9 cellular contexts compared by ENCODE assay signal in genomic region chr11:12200359-12201015, GRCh38.
DNase-seq lines count a peak whose midpoint lies in the region; ATAC-seq and TF ChIP-seq lines count a peak whose summit lies in the region.
"Had no signal": no experiment of that assay in that cellular context is flagged by ENCODE, and none has a peak within 500 bp of the region (broad histone marks: within the 10 kb centered on the region; RNA-seq: fewer than 3 reads in every experiment).

No MANE protein-coding gene starts in this region.

- POLR2A ChIA-PET in A673 (lab: Charles Lee; ENCODE audit: low non-redundant PET) = no interaction called here

- H3K9me3 ChIP-seq in breast epithelium (no peaks in the 10 kb centered on the region), A673 (ENCODE audit: low read depth, low read length, poor library complexity, severe bottlenecking) (no peaks in the 10 kb centered on the region), Peyer's patch (no peaks in the 10 kb centered on the region)

- H3K4me1 ChIP-seq in breast epithelium = peaks cover 0 to 6% of the 10 kb centered on the region in 2 donors
- H3K4me1 ChIP-seq in A673 (ENCODE audit: insufficient read depth, low read length, poor library complexity, severe bottlenecking) = no peaks in the 10 kb centered on the region
- H3K4me1 ChIP-seq in Peyer's patch = peaks cover 0 to 31% (median 0%) of the 10 kb centered on the region in 4 donors

- H3K4me3 ChIP-seq in breast epithelium = no peak overlapping the region
- no peak overlapping the region for H3K4me3 ChIP-seq in A673 (ENCODE audit: low read depth, low read length, poor library complexity, severe bottlenecking)
- H3K4me3 ChIP-seq in Peyer's patch = no peak overlapping the region
- H3K4me3 ChIP-seq: SK-N-MC had no signal

- H3K36me3 ChIP-seq in breast epithelium (no peaks in the 10 kb centered on the region), A673 (ENCODE audit: insufficient read depth, low read length, poor library complexity, severe bottlenecking) (no peaks in the 10 kb centered on the region), Peyer's patch (peaks cover 0 to 11% (median 0%) of the 10 kb centered on the region in 3 donors)

- TF ChIP-seq POLR2A in breast epithelium (IDR thresholded peaks at IDR 0.05) = no peak
- TF ChIP-seq POLR2A in Peyer's patch (IDR thresholded peaks at IDR 0.05) = no peak

- intact Hi-C loops in breast epithelium (cut with DNase I; ENCODE audit: low total_unique reads) (no loop called here), A673 (cut with micrococcal nuclease; ENCODE audit: unreplicated experiment) (no loop called here)

- DNase-seq in AG09319 (ENCODE audit: extremely low read depth, low read depth) = peak; percentile 78
- DNase-seq in HT1080 (ENCODE audit: low read depth) = peak; percentile 86
- peak in 1 of 2 donors; percentile 56 for DNase-seq in breast epithelium (ENCODE audit: low spot score in 2 of 2)
- DNase-seq in lung microvascular endothelial cell (ENCODE audit: low read depth in 2 of 2) = peak; percentile 68 to 82
- no peak for DNase-seq in putamen (ENCODE audit: low spot score)
- no peak for DNase-seq in A673 (ENCODE audit: low spot score)
- no peak for DNase-seq in Peyer's patch

- TF ChIP-seq CTCF in AG09319 (IDR thresholded peaks at IDR 0.05; ENCODE audit: low read depth, low read length) (no peak), breast epithelium (IDR thresholded peaks at IDR 0.05) (no peak), A673 (conservative IDR thresholded peaks at IDR 0.05; ENCODE audit: low read depth, low read length) (no peak), Peyer's patch (IDR thresholded peaks at IDR 0.05) (no peak)

- CTCF ChIA-PET in A673 (lab: Charles Lee) = no interaction called here

- H3K27me3 ChIP-seq in breast epithelium (no peaks in the 10 kb centered on the region), A673 (replicated peaks; ENCODE audit: insufficient read depth, low read depth, low read length, poor library complexity) (no peaks in the 10 kb centered on the region), Peyer's patch (no peaks in the 10 kb centered on the region)

- BruUV-seq in A673 (replicated peaks; lab: Mats Ljungman, UMichigan) = no TSS peak

- no peak for ATAC-seq in GM21528 (IDR thresholded peaks at IDR 0.05; ENCODE audit: low FRiP score, unreplicated experiment)

- H3K27ac ChIP-seq in breast epithelium (peak overlapping the region; percentile 29 to 80), A673 (ENCODE audit: low read depth, low read length, poor library complexity, severe bottlenecking) (no peak overlapping the region), Peyer's patch (peak overlapping the region in 2 of 4 donors; percentile 12 to 29)
- H3K27ac ChIP-seq: SK-N-MC had no signal

Comparison
In these comparisons a context has a peak if more than half of its experiments do, and no peak if none do; other contexts are left out.
1. DNase-seq: peak in AG09319 (single experiment), HT1080 (single experiment) and lung microvascular endothelial cell (2 of 2); none in putamen (single experiment), A673 (single experiment) and Peyer's patch (0 of 3).